In genomic region chr17:8881606-8882005, GRCh38 we compare ENCODE assay signal across 1 cellular context.
TF ChIP-seq lines count a peak whose summit lies in the region.

No MANE protein-coding gene starts in this region.

TF ChIP-seq in GM12878, 131 proteins besides CTCF, POLR2A, EP300 and RAD21:
- TF ChIP-seq POLR2AphosphoS5 (IDR thresholded peaks at IDR 0.05; ENCODE audit: low read length): peak; percentile 22; the same call in 1 of the 2 replicates
- TF ChIP-seq IKZF2 (IDR thresholded peaks at IDR 0.05): no peak
